ENCODE assay signal across 14 cellular contexts in the genomic region with DNA sequence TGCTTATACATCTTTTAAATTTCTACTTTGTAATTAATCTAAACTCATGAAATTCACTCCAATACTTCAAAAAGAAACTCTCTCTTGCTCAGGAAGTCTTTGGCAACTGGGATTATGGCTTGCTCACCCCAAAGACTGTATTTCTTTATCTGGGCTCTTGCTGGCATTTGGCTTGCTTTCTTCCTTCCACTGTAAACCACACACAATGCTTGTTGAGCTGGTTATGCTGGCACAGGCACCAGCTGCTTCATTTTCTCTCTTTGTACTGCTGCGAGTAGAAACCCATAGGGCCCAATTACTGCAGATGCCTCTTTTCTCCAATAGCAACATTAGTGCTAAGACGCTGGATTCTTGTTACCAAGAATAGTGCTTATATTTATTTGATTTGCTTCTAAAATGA. TPM values are rescaled to one million over a fixed set of nuclear protein-coding genes. Genes with fewer than 3 reads are reported as not detected.
A peak's percentile ranks its signal among the peaks of the same experiment; 100 is the strongest.
DNase-seq lines count a peak whose midpoint lies in the region; ATAC-seq, FAIRE-seq and TF ChIP-seq lines count a peak whose summit lies in the region.
"Had no signal": no experiment of that assay in that cellular context is flagged by ENCODE, and none has a peak within 500 bp of the region (broad histone marks: within the 10 kb centered on the region; RNA-seq: fewer than 3 reads in every experiment).

No MANE protein-coding gene starts in this region.

- no peak for ATAC-seq in HG03469 (IDR thresholded peaks at IDR 0.05; ENCODE audit: unreplicated experiment)
- ATAC-seq in HG03025 (IDR thresholded peaks at IDR 0.05; ENCODE audit: low FRiP score, unreplicated experiment) = no peak
- ATAC-seq in gastrocnemius medialis = no peak

- no peak overlapping the region for H3K4me3 Mint-ChIP-seq in neural progenitor cell
- H3K4me3 Mint-ChIP-seq: activated B cell treated with CpG ODN at 0.5 μM for 24 hours had no signal

- H3K4me1 Mint-ChIP-seq in neural progenitor cell = peaks cover 3% of the 10 kb centered on the region
- H3K4me1 Mint-ChIP-seq: activated B cell treated with CpG ODN at 0.5 μM for 24 hours had no signal

- H2AFZ ChIP-seq in neural progenitor cell (replicated peaks) = no peak overlapping the region

- H3K9me3 Mint-ChIP-seq in neural progenitor cell = no peaks in the 10 kb centered on the region

- H3K4me1 ChIP-seq in SJCRH30 (peaks cover 22% of the 10 kb centered on the region), neural progenitor cell (no peaks in the 10 kb centered on the region), gastrocnemius medialis (no peaks in the 10 kb centered on the region)

- FAIRE-seq in H54 (lab: Jason Lieb, UNC) = peak; percentile 69
- FAIRE-seq: GM12891 had no signal

- no peak overlapping the region for H3K4me3 ChIP-seq in SJCRH30
- no peak overlapping the region for H3K4me3 ChIP-seq in neural progenitor cell
- H3K4me3 ChIP-seq in gastrocnemius medialis = no peak overlapping the region

- in situ Hi-C loops in gastrocnemius medialis (cut with MboI; ENCODE audit: low sequenced_read_pairs in 4 of 4) = loop anchor here in 2 of 4 donors (10.0 to 25.0 kb wide), 2 partner anchors 167 to 169 kb away; no protein-coding TSS in a partner anchor

- no peak overlapping the region for H3K4me2 ChIP-seq in neural progenitor cell

- intact Hi-C loops in gastrocnemius medialis (cut with DNase I; ENCODE audit: low total_unique reads) = no loop called here

- no peaks in the 10 kb centered on the region for H3K36me3 ChIP-seq in SJCRH30
- no peaks in the 10 kb centered on the region for H3K36me3 ChIP-seq in neural progenitor cell
- H3K36me3 ChIP-seq in gastrocnemius medialis = no peaks in the 10 kb centered on the region

- no peak overlapping the region for H3K9ac ChIP-seq in neural progenitor cell

- TF ChIP-seq CTCF in neural progenitor cell (IDR thresholded peaks at IDR 0.05) = no peak
- TF ChIP-seq CTCF in gastrocnemius medialis (IDR thresholded peaks at IDR 0.05 in 4 of 5, conservative IDR thresholded peaks at IDR 0.05 in 1 of 5) = no peak

- peaks cover 3% of the 10 kb centered on the region for H3K36me3 Mint-ChIP-seq in neural progenitor cell

- no peaks in the 10 kb centered on the region for H3K27me3 Mint-ChIP-seq in neural progenitor cell (ENCODE audit: insufficient read depth, low read depth)
- H3K27me3 Mint-ChIP-seq: activated B cell treated with CpG ODN at 0.5 μM for 24 hours had no signal

- H3K9me3 ChIP-seq in SJCRH30 (replicated peaks) = no peaks in the 10 kb centered on the region; the same call in 1 of the 2 replicates
- no peaks in the 10 kb centered on the region for H3K9me3 ChIP-seq in neural progenitor cell (ENCODE audit: low read depth)
- no peaks in the 10 kb centered on the region for H3K9me3 ChIP-seq in gastrocnemius medialis

- H3K27me3 ChIP-seq in SJCRH30 (no peaks in the 10 kb centered on the region), neural progenitor cell (no peaks in the 10 kb centered on the region), gastrocnemius medialis (no peaks in the 10 kb centered on the region)

- TF ChIP-seq POLR2A in H54 (IDR thresholded peaks at IDR 0.05; ENCODE audit: low read depth, low read length) (no peak), gastrocnemius medialis (IDR thresholded peaks at IDR 0.05) (no peak)

- H3F3A ChIP-seq in neural progenitor cell (ENCODE audit: low read depth) = no peaks in the 10 kb centered on the region

- peak overlapping the region; percentile 0; the same call in 1 of the 2 replicates for H3K27ac ChIP-seq in SJCRH30
- no peak overlapping the region for H3K27ac ChIP-seq in neural progenitor cell
- no peak overlapping the region for H3K27ac ChIP-seq in gastrocnemius medialis

- H3K27ac Mint-ChIP-seq in neural progenitor cell = no peak overlapping the region
- H3K27ac Mint-ChIP-seq: activated B cell treated with CpG ODN at 0.5 μM for 24 hours had no signal

- DNase-seq in H54 (ENCODE audit: insufficient read length, low spot score) (no peak), NCI-H2029 treated with DMSO at 0.1 percent for 48 hours (lab: John Stamatoyannopoulos, UW) (peak; percentile 23), SJCRH30 (peak; percentile 67 to 84), neural progenitor cell (ENCODE audit: low spot score) (peak; percentile 5), cerebellar cortex (ENCODE audit: low spot score) (no peak), gastrocnemius medialis (no peak)
- DNase-seq: activated B cell treated with CpG ODN at 0.5 μM for 24 hours; activated effector memory CD4-positive, alpha-beta T cell treated with anti-CD3 and anti-CD28 coated beads, Interleukin-2, amount 50 U/mL, for 16 hours; left cardiac atrium; occipital lobe; stimulated activated CD4-positive, alpha-beta T cell treated with anti-CD3 and anti-CD28 coated beads, Interleukin-2, amount 100 ng/mL, for 48 hours had no signal

- no peaks in the 10 kb centered on the region for H4K20me1 ChIP-seq in neural progenitor cell (ENCODE audit: low read depth)

- no peaks in the 10 kb centered on the region for H3K79me2 ChIP-seq in neural progenitor cell (ENCODE audit: low read depth)

RNA-seq across cellular contexts. Expression of a gene that starts 51.4 kb away (rescaled TPM):
- 0.08 and 0.18 TPM in 2 replicates for total RNA-seq in SJCRH30 (2014; rRNA removed; shearing (Covaris generic))
- total RNA-seq in neural progenitor cell (ENCODE audit: low replicate concordance) = not detected in 2 replicates
- 1 to 10 TPM in 1 of 4 donors, under 1 TPM in 2, not detected in 1; 0.20 to 2.8 (median 0.78) TPM for total RNA-seq in gastrocnemius medialis

Comparison
In these comparisons a context has a peak if more than half of its experiments do, and no peak if none do; other contexts are left out.
1. DNase-seq: peak in NCI-H2029 treated with DMSO at 0.1 percent for 48 hours (single experiment), SJCRH30 (2 of 2) and neural progenitor cell (single experiment); none in H54 (single experiment), cerebellar cortex (single experiment) and gastrocnemius medialis (0 of 2).